22 cellular contexts compared by ENCODE assay signal in genomic region chr21:17372200-17372599, GRCh38.
"Had no signal": no experiment of that assay in that cellular context is flagged by ENCODE, and none has a peak within 500 bp of the region (broad histone marks: within the 10 kb centered on the region; RNA-seq: fewer than 3 reads in every experiment).

No MANE protein-coding gene starts in this region.

- DNase-seq: activated B cell treated with CpG ODN at 0.5 μM for 24 hours; activated CD4-positive, alpha-beta T cell treated with anti-CD3 and anti-CD28 coated beads for 1 hour; activated CD4-positive, alpha-beta T cell treated with anti-CD3 and anti-CD28 coated beads, Interleukin-2, amount 10 ng/mL, durations not matched to agents 24 days and 14 days; activated CD4-positive, alpha-beta T cell treated with anti-CD3 and anti-CD28 coated beads, Interleukin-2, amount 50 U/mL, for 48 hours; activated CD8-positive, alpha-beta memory T cell treated with anti-CD3 and anti-CD28 coated beads, Interleukin-2, amount 10 ng/mL, durations not matched to agents 7 days and 5 days; activated effector memory CD4-positive, alpha-beta T cell treated with Interleukin-2 at 50 U/mL for 16 hours; activated naive CD4-positive, alpha-beta T cell; activated T-cell treated with anti-CD3 and anti-CD28 coated beads, Interleukin-2, amount 50 U/mL, for 24 hours; aorta; body of pancreas; Kasumi-1; KBM-7; NCI-H1048; NCI-H1417 treated with DMSO at 0.1 percent for 48 hours; NCI-H1694; NCI-H2081; NCI-H446; NCI-H524; SHP77 treated with DMSO at 0.1 percent for 48 hours; T-helper 17 cell; T-helper 9 cell had no signal

- H3K9me3 ChIP-seq: body of pancreas had no signal

- H3K27ac ChIP-seq: body of pancreas had no signal

- H3K27me3 ChIP-seq: body of pancreas had no signal

- FAIRE-seq: RCC 7860 had no signal

- H3K4me1 ChIP-seq: body of pancreas had no signal

- H3K4me3 ChIP-seq: body of pancreas had no signal

- ATAC-seq: activated CD8-positive, alpha-beta memory T cell treated with anti-CD3 and anti-CD28 coated beads, Interleukin-2, amount 10 ng/mL, durations not matched to agents 7 days and 5 days; body of pancreas; T-helper 17 cell had no signal
